Comparison of ENCODE assay signal across 1 cellular context in genomic region chr3:122510878-122511481, GRCh38.
TF ChIP-seq lines count a peak whose summit lies in the region.

No MANE protein-coding gene starts in this region.

TF ChIP-seq in GM23338, 12 proteins besides CTCF, POLR2A, EP300 and RAD21:
- TF ChIP-seq, protein P1, sequence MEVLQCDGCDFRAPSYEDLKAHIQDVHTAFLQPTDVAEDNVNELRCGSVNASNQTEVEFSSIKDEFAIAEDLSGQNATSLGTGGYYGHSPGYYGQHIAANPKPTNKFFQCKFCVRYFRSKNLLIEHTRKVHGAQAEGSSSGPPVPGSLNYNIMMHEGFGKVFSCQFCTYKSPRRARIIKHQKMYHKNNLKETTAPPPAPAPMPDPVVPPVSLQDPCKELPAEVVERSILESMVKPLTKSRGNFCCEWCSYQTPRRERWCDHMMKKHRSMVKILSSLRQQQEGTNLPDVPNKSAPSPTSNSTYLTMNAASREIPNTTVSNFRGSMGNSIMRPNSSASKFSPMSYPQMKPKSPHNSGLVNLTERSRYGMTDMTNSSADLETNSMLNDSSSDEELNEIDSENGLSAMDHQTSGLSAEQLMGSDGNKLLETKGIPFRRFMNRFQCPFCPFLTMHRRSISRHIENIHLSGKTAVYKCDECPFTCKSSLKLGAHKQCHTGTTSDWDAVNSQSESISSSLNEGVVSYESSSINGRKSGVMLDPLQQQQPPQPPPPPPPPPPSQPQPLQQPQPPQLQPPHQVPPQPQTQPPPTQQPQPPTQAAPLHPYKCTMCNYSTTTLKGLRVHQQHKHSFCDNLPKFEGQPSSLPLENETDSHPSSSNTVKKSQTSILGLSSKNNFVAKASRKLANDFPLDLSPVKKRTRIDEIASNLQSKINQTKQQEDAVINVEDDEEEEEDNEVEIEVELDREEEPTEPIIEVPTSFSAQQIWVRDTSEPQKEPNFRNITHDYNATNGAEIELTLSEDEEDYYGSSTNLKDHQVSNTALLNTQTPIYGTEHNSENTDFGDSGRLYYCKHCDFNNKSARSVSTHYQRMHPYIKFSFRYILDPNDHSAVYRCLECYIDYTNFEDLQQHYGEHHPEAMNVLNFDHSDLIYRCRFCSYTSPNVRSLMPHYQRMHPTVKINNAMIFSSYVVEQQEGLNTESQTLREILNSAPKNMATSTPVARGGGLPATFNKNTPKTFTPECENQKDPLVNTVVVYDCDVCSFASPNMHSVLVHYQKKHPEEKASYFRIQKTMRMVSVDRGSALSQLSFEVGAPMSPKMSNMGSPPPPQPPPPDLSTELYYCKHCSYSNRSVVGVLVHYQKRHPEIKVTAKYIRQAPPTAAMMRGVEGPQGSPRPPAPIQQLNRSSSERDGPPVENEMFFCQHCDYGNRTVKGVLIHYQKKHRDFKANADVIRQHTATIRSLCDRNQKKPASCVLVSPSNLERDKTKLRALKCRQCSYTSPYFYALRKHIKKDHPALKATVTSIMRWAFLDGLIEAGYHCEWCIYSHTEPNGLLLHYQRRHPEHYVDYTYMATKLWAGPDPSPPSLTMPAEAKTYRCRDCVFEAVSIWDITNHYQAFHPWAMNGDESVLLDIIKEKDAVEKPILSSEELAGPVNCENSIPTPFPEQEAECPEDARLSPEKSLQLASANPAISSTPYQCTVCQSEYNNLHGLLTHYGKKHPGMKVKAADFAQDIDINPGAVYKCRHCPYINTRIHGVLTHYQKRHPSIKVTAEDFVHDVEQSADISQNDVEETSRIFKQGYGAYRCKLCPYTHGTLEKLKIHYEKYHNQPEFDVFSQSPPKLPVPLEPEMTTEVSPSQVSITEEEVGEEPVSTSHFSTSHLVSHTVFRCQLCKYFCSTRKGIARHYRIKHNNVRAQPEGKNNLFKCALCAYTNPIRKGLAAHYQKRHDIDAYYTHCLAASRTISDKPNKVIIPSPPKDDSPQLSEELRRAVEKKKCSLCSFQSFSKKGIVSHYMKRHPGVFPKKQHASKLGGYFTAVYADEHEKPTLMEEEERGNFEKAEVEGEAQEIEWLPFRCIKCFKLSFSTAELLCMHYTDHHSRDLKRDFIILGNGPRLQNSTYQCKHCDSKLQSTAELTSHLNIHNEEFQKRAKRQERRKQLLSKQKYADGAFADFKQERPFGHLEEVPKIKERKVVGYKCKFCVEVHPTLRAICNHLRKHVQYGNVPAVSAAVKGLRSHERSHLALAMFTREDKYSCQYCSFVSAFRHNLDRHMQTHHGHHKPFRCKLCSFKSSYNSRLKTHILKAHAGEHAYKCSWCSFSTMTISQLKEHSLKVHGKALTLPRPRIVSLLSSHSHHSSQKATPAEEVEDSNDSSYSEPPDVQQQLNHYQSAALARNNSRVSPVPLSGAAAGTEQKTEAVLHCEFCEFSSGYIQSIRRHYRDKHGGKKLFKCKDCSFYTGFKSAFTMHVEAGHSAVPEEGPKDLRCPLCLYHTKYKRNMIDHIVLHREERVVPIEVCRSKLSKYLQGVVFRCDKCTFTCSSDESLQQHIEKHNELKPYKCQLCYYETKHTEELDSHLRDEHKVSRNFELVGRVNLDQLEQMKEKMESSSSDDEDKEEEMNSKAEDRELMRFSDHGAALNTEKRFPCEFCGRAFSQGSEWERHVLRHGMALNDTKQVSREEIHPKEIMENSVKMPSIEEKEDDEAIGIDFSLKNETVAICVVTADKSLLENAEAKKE (CRISPR knock-in tag; IDR thresholded peaks at IDR 0.05) = no peak
- TF ChIP-seq JUNB (IDR thresholded peaks at IDR 0.05; ENCODE audit: unreplicated experiment) (no peak), EZH2 (IDR thresholded peaks at IDR 0.05; ENCODE audit: low read depth, unreplicated experiment) (no peak), POLR2AphosphoS5 (IDR thresholded peaks at IDR 0.05; ENCODE audit: low read depth) (no peak), ZNF331 (CRISPR knock-in tag; IDR thresholded peaks at IDR 0.05; ENCODE audit: low read depth) (no peak), EZH2phosphoT487 (IDR thresholded peaks at IDR 0.05; ENCODE audit: unreplicated experiment) (no peak), NANOG (IDR thresholded peaks at IDR 0.05; ENCODE audit: borderline replicate concordance) (no peak), CREB1 (CRISPR knock-in tag; IDR thresholded peaks at IDR 0.05; ENCODE audit: low read depth) (no peak), ZNF114 (CRISPR knock-in tag; IDR thresholded peaks at IDR 0.05) (no peak), STAT1 (IDR thresholded peaks at IDR 0.05; ENCODE audit: unreplicated experiment) (no peak), ETS1 (IDR thresholded peaks at IDR 0.05) (no peak)
- TF ChIP-seq, protein P2, sequence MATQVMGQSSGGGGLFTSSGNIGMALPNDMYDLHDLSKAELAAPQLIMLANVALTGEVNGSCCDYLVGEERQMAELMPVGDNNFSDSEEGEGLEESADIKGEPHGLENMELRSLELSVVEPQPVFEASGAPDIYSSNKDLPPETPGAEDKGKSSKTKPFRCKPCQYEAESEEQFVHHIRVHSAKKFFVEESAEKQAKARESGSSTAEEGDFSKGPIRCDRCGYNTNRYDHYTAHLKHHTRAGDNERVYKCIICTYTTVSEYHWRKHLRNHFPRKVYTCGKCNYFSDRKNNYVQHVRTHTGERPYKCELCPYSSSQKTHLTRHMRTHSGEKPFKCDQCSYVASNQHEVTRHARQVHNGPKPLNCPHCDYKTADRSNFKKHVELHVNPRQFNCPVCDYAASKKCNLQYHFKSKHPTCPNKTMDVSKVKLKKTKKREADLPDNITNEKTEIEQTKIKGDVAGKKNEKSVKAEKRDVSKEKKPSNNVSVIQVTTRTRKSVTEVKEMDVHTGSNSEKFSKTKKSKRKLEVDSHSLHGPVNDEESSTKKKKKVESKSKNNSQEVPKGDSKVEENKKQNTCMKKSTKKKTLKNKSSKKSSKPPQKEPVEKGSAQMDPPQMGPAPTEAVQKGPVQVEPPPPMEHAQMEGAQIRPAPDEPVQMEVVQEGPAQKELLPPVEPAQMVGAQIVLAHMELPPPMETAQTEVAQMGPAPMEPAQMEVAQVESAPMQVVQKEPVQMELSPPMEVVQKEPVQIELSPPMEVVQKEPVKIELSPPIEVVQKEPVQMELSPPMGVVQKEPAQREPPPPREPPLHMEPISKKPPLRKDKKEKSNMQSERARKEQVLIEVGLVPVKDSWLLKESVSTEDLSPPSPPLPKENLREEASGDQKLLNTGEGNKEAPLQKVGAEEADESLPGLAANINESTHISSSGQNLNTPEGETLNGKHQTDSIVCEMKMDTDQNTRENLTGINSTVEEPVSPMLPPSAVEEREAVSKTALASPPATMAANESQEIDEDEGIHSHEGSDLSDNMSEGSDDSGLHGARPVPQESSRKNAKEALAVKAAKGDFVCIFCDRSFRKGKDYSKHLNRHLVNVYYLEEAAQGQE (IDR thresholded peaks at IDR 0.05; ENCODE audit: unreplicated experiment) = no peak
